19 cellular contexts compared by ENCODE assay signal in the genomic region with DNA sequence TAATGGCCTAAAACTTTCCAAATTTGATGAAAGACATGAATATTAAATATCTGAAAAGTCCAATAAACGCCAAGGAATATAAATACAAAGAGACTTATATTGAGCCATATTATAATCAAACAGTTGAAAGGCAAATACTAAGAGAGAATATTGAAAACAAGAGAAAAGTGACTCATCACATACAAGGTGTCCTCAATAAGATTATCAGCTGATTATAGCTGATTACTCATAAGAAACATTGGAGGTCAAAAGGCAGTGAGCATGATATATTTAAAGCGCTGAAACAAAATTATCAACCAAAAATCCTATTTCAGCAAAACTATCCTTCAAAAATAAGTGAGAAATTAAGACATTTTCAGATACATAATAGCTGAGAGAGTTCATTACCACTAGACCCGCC. TPM values are rescaled to one million over a fixed set of nuclear protein-coding genes. Genes with fewer than 3 reads are reported as not detected.
DNase-seq lines count a peak whose midpoint lies in the region; ATAC-seq, FAIRE-seq and TF ChIP-seq lines count a peak whose summit lies in the region.
"Had no signal": no experiment of that assay in that cellular context is flagged by ENCODE, and none has a peak within 500 bp of the region (broad histone marks: within the 10 kb centered on the region; RNA-seq: fewer than 3 reads in every experiment).

No MANE protein-coding gene starts in this region.

- no peaks in the 10 kb centered on the region for H3K9me3 ChIP-seq in mammary epithelial cell (replicated peaks; ENCODE audit: insufficient read depth, low read length)
- H3K9me3 ChIP-seq in K562 (replicated peaks; ENCODE audit: control insufficient read depth, insufficient read depth, low read depth, low read length) = no peaks in the 10 kb centered on the region; the same call in 1 of the 2 replicates
- no peaks in the 10 kb centered on the region for H3K9me3 ChIP-seq in small intestine (ENCODE audit: control insufficient read depth, low read depth)
- H3K9me3 ChIP-seq in transverse colon = no peaks in the 10 kb centered on the region
- H3K9me3 ChIP-seq: BLaER1 treated with 17β-estradiol and CSF1 and Interleukin-3, amounts not matched to agents 10 nM and 100 nM had no signal

- H3K4me3 ChIP-seq in mammary epithelial cell (replicated peaks in 1 of 3; ENCODE audit: insufficient read depth in 1 of 3, low read depth in 2 of 3, low read length in 3 of 3) (no peak overlapping the region), K562 (no peak overlapping the region), small intestine (ENCODE audit: low read depth in 1 of 2, low read length in 2 of 2) (no peak overlapping the region), transverse colon (no peak overlapping the region)
- H3K4me3 ChIP-seq: BLaER1 treated with 17β-estradiol and CSF1 and Interleukin-3, amounts not matched to agents 10 nM and 100 nM had no signal

- H3K27ac ChIP-seq in mammary epithelial cell (ENCODE audit: insufficient read depth, low read depth, low read length) = no peak overlapping the region
- H3K27ac ChIP-seq in K562 (ENCODE audit: extremely low read depth, low read depth, low read length) = no peak overlapping the region
- no peak overlapping the region for H3K27ac ChIP-seq in small intestine (ENCODE audit: low read depth in 1 of 2, low read length in 1 of 2)
- H3K27ac ChIP-seq in transverse colon = no peak overlapping the region
- H3K27ac ChIP-seq: BLaER1 treated with 17β-estradiol and CSF1 and Interleukin-3, amounts not matched to agents 10 nM and 100 nM had no signal

- WGBS in mammary epithelial cell (ENCODE audit: low coverage, missing lambda C conversion rate) = 86% methylated on average over 3 of the region's 3 CpGs
- WGBS in K562 (ENCODE audit: insufficient coverage, low coverage, missing lambda C conversion rate) = 25% methylated on average over 3 of the region's 3 CpGs
- 74 to 84% (median 78%) methylated on average over 3 of the region's 3 CpGs for WGBS in small intestine, 3 donors
- WGBS in transverse colon (ENCODE audit: low coverage in 1 of 2), 2 donors = 79 to 85% methylated on average over 3 of the region's 3 CpGs

- TF ChIP-seq POLR2A in K562 (conservative IDR thresholded peaks at IDR 0.05) = no peak
- no peak for TF ChIP-seq POLR2A in transverse colon (IDR thresholded peaks at IDR 0.05)

- ATAC-seq in K562 (no peak), HG03354 (IDR thresholded peaks at IDR 0.05; ENCODE audit: poor library complexity, severe bottlenecking, unreplicated experiment) (no peak)
- no peak for ATAC-seq in stimulated activated naive CD8-positive, alpha-beta T cell treated with anti-CD3 and anti-CD28 coated beads, Interleukin-15, amount 100 ng/mL, for 72 hours
- ATAC-seq: CD8-positive, alpha-beta T cell had no signal

- no peaks in the 10 kb centered on the region for H3K27me3 Mint-ChIP-seq in MCF 10A (ENCODE audit: insufficient read depth, unreplicated experiment)
- peaks cover 17% of the 10 kb centered on the region for H3K27me3 Mint-ChIP-seq in stimulated activated naive CD8-positive, alpha-beta T cell treated with anti-CD3 and anti-CD28 coated beads, Interleukin-15, amount 100 ng/mL, for 72 hours

- peak; percentile 17 for DNase-seq in mammary epithelial cell
- DNase-seq in MCF 10A (ENCODE audit: unreplicated experiment) = no peak
- peak in 1 of 4 experiments; percentile 11 for DNase-seq in K562 (ENCODE audit: extremely low read depth in 1 of 4, low spot score in 3 of 4)
- peak; percentile 57 for DNase-seq in small intestine
- DNase-seq in stimulated activated naive CD8-positive, alpha-beta T cell treated with anti-CD3 and anti-CD28 coated beads, Interleukin-15, amount 100 ng/mL, for 72 hours = no peak
- no peak for DNase-seq in transverse colon
- DNase-seq: 8988T; Calu3; CD8-positive, alpha-beta T cell; DND-41; EL; H9 had no signal

- intact Hi-C loops in mammary epithelial cell (cut with micrococcal nuclease) (no loop called here), MCF 10A (cut with micrococcal nuclease) (loop anchor here (10.0 kb wide), 1 partner anchor 54 kb away; a partner anchor contains a TSS), K562 (cut with micrococcal nuclease) (no loop called here), transverse colon (cut with DNase I; ENCODE audit: low total_unique reads) (no loop called here)

- no peaks in the 10 kb centered on the region for H3K79me2 ChIP-seq in mammary epithelial cell (ENCODE audit: insufficient read depth, low read length)
- no peaks in the 10 kb centered on the region for H3K79me2 ChIP-seq in K562 (ENCODE audit: control insufficient read depth, insufficient read depth, low read length)

- CTCF ChIA-PET in mammary epithelial cell (lab: Charles Lee; ENCODE audit: low non-redundant PET) = no interaction called here
- CTCF ChIA-PET in MCF 10A (lab: Yijun Ruan, JAX) = interaction anchor here (0.6 to 1.2 kb wide), 5 partner anchors 9 to 308 kb away, joined by 3 to 6 read pairs (median 3); no protein-coding TSS in a partner anchor
- CTCF ChIA-PET in K562 (lab: Yijun Ruan, JAX; ENCODE audit: low intra/inter-chr PET ratio) = no interaction called here

- H2AFZ ChIP-seq in mammary epithelial cell (ENCODE audit: low read depth, low read length) (no peak overlapping the region), K562 (ENCODE audit: low read depth, low read length) (no peak overlapping the region)

- H3K9ac ChIP-seq in mammary epithelial cell (ENCODE audit: insufficient read depth, low read length) (no peak overlapping the region), K562 (ENCODE audit: insufficient read depth in 1 of 2, low read depth in 2 of 2, low read length in 2 of 2) (no peak overlapping the region)
- H3K9ac ChIP-seq: BLaER1 treated with 17β-estradiol and CSF1 and Interleukin-3, amounts not matched to agents 10 nM and 100 nM had no signal

- no peaks in the 10 kb centered on the region for H3K36me3 ChIP-seq in mammary epithelial cell (ENCODE audit: insufficient read depth, low read length)
- no peaks in the 10 kb centered on the region for H3K36me3 ChIP-seq in K562 (ENCODE audit: control insufficient read depth, insufficient read depth, low read length)
- H3K36me3 ChIP-seq in small intestine (ENCODE audit: control insufficient read depth in 2 of 2, insufficient read depth in 2 of 2, low read length in 2 of 2) = no peaks in the 10 kb centered on the region
- no peaks in the 10 kb centered on the region for H3K36me3 ChIP-seq in transverse colon
- H3K36me3 ChIP-seq: BLaER1 treated with 17β-estradiol and CSF1 and Interleukin-3, amounts not matched to agents 10 nM and 100 nM had no signal

- BruUV-seq in mammary epithelial cell (replicated peaks; lab: Mats Ljungman, UMichigan) (no TSS peak), MCF 10A (replicated peaks; lab: Mats Ljungman, UMichigan) (no TSS peak), K562 (replicated peaks; lab: Mats Ljungman, UMichigan) (no TSS peak)

- H3K9me1 ChIP-seq in K562 (ENCODE audit: control insufficient read depth, insufficient read depth, low read length) = no peaks in the 10 kb centered on the region

- TF ChIP-seq CTCF in mammary epithelial cell (conservative IDR thresholded peaks at IDR 0.05 in 1 of 2, IDR thresholded peaks at IDR 0.05 in 1 of 2; ENCODE audit: extremely low read depth in 1 of 2, insufficient read depth in 1 of 2, low read depth in 1 of 2, low read length in 2 of 2) = no peak
- TF ChIP-seq CTCF in MCF 10A (IDR thresholded peaks at IDR 0.05; ENCODE audit: unreplicated experiment) = no peak
- TF ChIP-seq CTCF in K562 (IDR thresholded peaks at IDR 0.05 in 2 of 3, conservative IDR thresholded peaks at IDR 0.05 in 1 of 3; ENCODE audit: insufficient read depth in 2 of 3, low read depth in 1 of 3, low read length in 3 of 3) = no peak
- no peak for TF ChIP-seq CTCF in transverse colon (IDR thresholded peaks at IDR 0.05)

- no peaks in the 10 kb centered on the region for H3K36me3 Mint-ChIP-seq in MCF 10A (ENCODE audit: insufficient read depth, unreplicated experiment)
- H3K36me3 Mint-ChIP-seq: CD8-positive, alpha-beta T cell had no signal

- no peak overlapping the region for H3K4me2 ChIP-seq in mammary epithelial cell (ENCODE audit: insufficient read depth, low read depth, low read length)
- H3K4me2 ChIP-seq in K562 (ENCODE audit: insufficient read depth, low read length) = no peak overlapping the region
- H3K4me2 ChIP-seq: BLaER1 treated with 17β-estradiol and CSF1 and Interleukin-3, amounts not matched to agents 10 nM and 100 nM had no signal

- no peaks in the 10 kb centered on the region for H3K9me3 Mint-ChIP-seq in MCF 10A (ENCODE audit: unreplicated experiment)
- H3K9me3 Mint-ChIP-seq in stimulated activated naive CD8-positive, alpha-beta T cell treated with anti-CD3 and anti-CD28 coated beads, Interleukin-15, amount 100 ng/mL, for 72 hours = no peaks in the 10 kb centered on the region
- H3K9me3 Mint-ChIP-seq: CD8-positive, alpha-beta T cell; H9 had no signal

- peaks cover 16% of the 10 kb centered on the region for H3K4me1 Mint-ChIP-seq in MCF 10A (ENCODE audit: insufficient read depth, unreplicated experiment)
- peaks cover 6% of the 10 kb centered on the region for H3K4me1 Mint-ChIP-seq in stimulated activated naive CD8-positive, alpha-beta T cell treated with anti-CD3 and anti-CD28 coated beads, Interleukin-15, amount 100 ng/mL, for 72 hours
- H3K4me1 Mint-ChIP-seq: B cell had no signal

- H3K4me1 ChIP-seq in mammary epithelial cell (ENCODE audit: insufficient read depth, low read length) = peaks cover 10% of the 10 kb centered on the region
- peaks cover 9 to 11% of the 10 kb centered on the region in 2 experiments; a peak in 4 of 5 replicates for H3K4me1 ChIP-seq in K562 (replicated peaks in 1 of 2; ENCODE audit: control insufficient read depth in 2 of 2, insufficient read depth in 2 of 2, low read length in 2 of 2)
- H3K4me1 ChIP-seq in small intestine (ENCODE audit: control insufficient read depth in 2 of 2, insufficient read depth in 1 of 2, low read depth in 1 of 2, low read length in 1 of 2) = peaks cover 0 to 2% of the 10 kb centered on the region in 2 donors
- H3K4me1 ChIP-seq in transverse colon = no peaks in the 10 kb centered on the region

- TF ChIP-seq EP300 in K562 (IDR thresholded peaks at IDR 0.05; ENCODE audit: low read length) = no peak
- TF ChIP-seq EP300 in transverse colon (IDR thresholded peaks at IDR 0.05; ENCODE audit: low read depth) = no peak

- H3K27ac Mint-ChIP-seq in MCF 10A (ENCODE audit: low read depth, unreplicated experiment) = no peak overlapping the region
- H3K27ac Mint-ChIP-seq in stimulated activated naive CD8-positive, alpha-beta T cell treated with anti-CD3 and anti-CD28 coated beads, Interleukin-15, amount 100 ng/mL, for 72 hours = no peak overlapping the region
- H3K27ac Mint-ChIP-seq: B cell; CD8-positive, alpha-beta T cell; H9 had no signal

- dilution Hi-C loops in mammary epithelial cell (cut with HindIII; ENCODE audit: low sequenced_read_pairs) = no loop called here

- no peak for FAIRE-seq in K562 (lab: Jason Lieb, UNC)
- FAIRE-seq in small intestine (lab: Jason Lieb, UNC) = peak; percentile 15
- FAIRE-seq: G401.6, GM12891, GM19239, H1 had no signal

- no peaks in the 10 kb centered on the region for H4K20me1 ChIP-seq in mammary epithelial cell (ENCODE audit: insufficient read depth, low read length)
- H4K20me1 ChIP-seq in K562 (replicated peaks; ENCODE audit: control insufficient read depth, insufficient read depth, low read length) = no peaks in the 10 kb centered on the region
- H4K20me1 ChIP-seq: BLaER1 treated with 17β-estradiol and CSF1 and Interleukin-3, amounts not matched to agents 10 nM and 100 nM had no signal

- no peaks in the 10 kb centered on the region for H3K27me3 ChIP-seq in mammary epithelial cell (ENCODE audit: insufficient read depth, low read length)
- no peaks in the 10 kb centered on the region for H3K27me3 ChIP-seq in K562 (ENCODE audit: control insufficient read depth in 2 of 2, insufficient read depth in 2 of 2, low read length in 2 of 2)
- no peaks in the 10 kb centered on the region for H3K27me3 ChIP-seq in small intestine (ENCODE audit: control insufficient read depth in 2 of 2, insufficient read depth in 2 of 2, low read length in 2 of 2)
- no peaks in the 10 kb centered on the region for H3K27me3 ChIP-seq in transverse colon
- H3K27me3 ChIP-seq: BLaER1 treated with 17β-estradiol and CSF1 and Interleukin-3, amounts not matched to agents 10 nM and 100 nM had no signal

- no peak for TF ChIP-seq RAD21 in K562 (CRISPR knock-in tag; conservative IDR thresholded peaks at IDR 0.05 in 1 of 2, IDR thresholded peaks at IDR 0.05 in 1 of 2)

- POLR2A ChIA-PET in MCF 10A (lab: Yijun Ruan, JAX) = interaction anchor here (0.6 to 2.6 kb wide), 4 partner anchors 17 to 316 kb away, joined by 3 to 6 read pairs (median 4); a partner anchor contains a TSS
- POLR2A ChIA-PET in K562 (lab: Yijun Ruan, JAX) = interaction anchor here (0.5 to 2.1 kb wide), 4 partner anchors 10 to 17 kb away, joined by 3 to 7 read pairs (median 3); no protein-coding TSS in a partner anchor

- in situ Hi-C loops in mammary epithelial cell (cut with MboI; ENCODE audit: low sequenced_read_pairs in 2 of 2) (no loop called here), K562 (cut with MboI) (no loop called here), transverse colon (cut with MboI; ENCODE audit: low pct_ligation_motif_present in 1 of 4, low pct_unique_long_range_greater_than_20kb in 1 of 4, low sequenced_read_pairs in 3 of 4) (no loop called here)

- H3K4me3 Mint-ChIP-seq in MCF 10A (ENCODE audit: unreplicated experiment) = no peak overlapping the region
- no peak overlapping the region for H3K4me3 Mint-ChIP-seq in stimulated activated naive CD8-positive, alpha-beta T cell treated with anti-CD3 and anti-CD28 coated beads, Interleukin-15, amount 100 ng/mL, for 72 hours
- H3K4me3 Mint-ChIP-seq: B cell; CD8-positive, alpha-beta T cell; H9 had no signal

RNA-seq across cellular contexts. Expression of a gene that starts 7.8 kb away (rescaled TPM):
- not detected for total RNA-seq in mammary epithelial cell
- not detected for polyA plus RNA-seq in mammary epithelial cell
- polyA minus RNA-seq in mammary epithelial cell = not detected
- total RNA-seq in MCF 10A (2022) = 0.07 TPM in 1 of 2 replicates, not detected in the other
- total RNA-seq in K562 (2011; cell fraction: chromatin; rRNA removed; ENCODE audit: low replicate concordance) = 0.26 and 0.81 TPM in 2 replicates
- 0.33 and 0.39 TPM in 2 replicates for total RNA-seq in K562 (2011; cell fraction: nucleolus; rRNA removed)
- 0.15 and 0.37 TPM in 2 replicates for total RNA-seq in K562 (2011; cell fraction: nucleoplasm; rRNA removed)
- 0.18 TPM in 1 of 2 replicates, not detected in the other for total RNA-seq in K562 (2014; rRNA removed)
- not detected in 2 replicates for total RNA-seq in K562 (2014; rRNA removed; fragmentation: Illumina TruSeq; extraction: Trizol)
- not detected in 2 replicates for total RNA-seq in K562 (2015; rRNA removed; fragmentation: Illumina TruSeq; extraction: Trizol)
- 0.02 and 0.07 TPM in 2 replicates for total RNA-seq in K562 (2021)
- 0.08 and 0.14 TPM in 2 replicates for polyA plus RNA-seq in K562 (2011; rRNA removed)
- polyA plus RNA-seq in K562 (2011; cell fraction: cytosol; rRNA removed) = 0.10 and 0.18 TPM in 2 replicates
- 0.74 and 1.1 TPM in 2 replicates for polyA plus RNA-seq in K562 (2011; cell fraction: nucleus; rRNA removed)
- polyA plus RNA-seq in K562 (2012) = 0.08 and 0.11 TPM in 2 replicates
- polyA plus RNA-seq in K562 (2014; fragmentation: Illumina TruSeq; extraction: Trizol) = 0.01 and 0.06 TPM in 2 replicates
- not detected for polyA plus RNA-seq in K562 (2014; fragmentation: Nextera tagmentation; extraction: Ambion mirVana)
- polyA plus RNA-seq in K562 (2014; rRNA removed) = 0.07 TPM in 1 of 2 replicates, not detected in the other
- polyA minus RNA-seq in K562 (2011; rRNA and poly(A)+ RNA removed) = 0.06 and 0.11 TPM in 2 replicates
- polyA minus RNA-seq in K562 (2011; cell fraction: cytosol; rRNA and poly(A)+ RNA removed) = not detected in 2 replicates
- 0.13 and 0.44 TPM in 2 replicates for polyA minus RNA-seq in K562 (2011; cell fraction: nucleus; rRNA and poly(A)+ RNA removed)
- 100 to 1,000 TPM in 1 of 3 donors, 10 to 100 TPM in 2; 39.9 to 108 (median 42.7) TPM for polyA plus RNA-seq in small intestine
- total RNA-seq in transverse colon = under 1 TPM in 1 of 4 donors, not detected in 3; 0.48 TPM
- total RNA-seq: B cell had no signal

RNA-seq across cellular contexts. Expression of a gene that starts 24.8 kb away (rescaled TPM):
- total RNA-seq in mammary epithelial cell (10 to 100 TPM; 51.3 to 85.8 TPM), MCF 10A (2022) (104 and 105 TPM in 2 replicates), K562 (2014; rRNA removed) (102 and 133 TPM in 2 replicates), K562 (2014; rRNA removed; fragmentation: Illumina TruSeq; extraction: Trizol) (91.2 and 103 TPM in 2 replicates), K562 (2015; rRNA removed; fragmentation: Illumina TruSeq; extraction: Trizol) (89.1 and 90.8 TPM in 2 replicates), K562 (2021) (145 and 155 TPM in 2 replicates), transverse colon (100 to 1,000 TPM in 1 of 4 donors, 10 to 100 TPM in 3; 41.1 to 202 (median 42.3) TPM)
- polyA plus RNA-seq in mammary epithelial cell (78.1 TPM), K562 (2011; rRNA removed) (110 and 120 TPM in 2 replicates), K562 (2014; fragmentation: Illumina TruSeq; extraction: Trizol) (114 and 133 TPM in 2 replicates), K562 (2014; fragmentation: Nextera tagmentation; extraction: Ambion mirVana) (10 to 100 TPM; 33.0 to 45.2 TPM), K562 (2014; rRNA removed) (96.7 and 109 TPM in 2 replicates), small intestine (100 to 1,000 TPM in 2 of 3 donors, 10 to 100 TPM in 1; 62.2 to 359 (median 336) TPM)
- 87.3 TPM for polyA minus RNA-seq in mammary epithelial cell
- 104 and 320 TPM in 2 replicates for total RNA-seq in K562 (2011; cell fraction: chromatin; rRNA removed; ENCODE audit: low replicate concordance)
- total RNA-seq in K562 (2011; cell fraction: nucleolus; rRNA removed) = 229 and 246 TPM in 2 replicates
- total RNA-seq in K562 (2011; cell fraction: nucleoplasm; rRNA removed) = 121 and 141 TPM in 2 replicates
- polyA plus RNA-seq in K562 (2011; cell fraction: cytosol; rRNA removed) = 100 and 136 TPM in 2 replicates
- 265 and 309 TPM in 2 replicates for polyA plus RNA-seq in K562 (2011; cell fraction: nucleus; rRNA removed)
- polyA plus RNA-seq in K562 (2012) = 122 and 135 TPM in 2 replicates
- 74.9 and 101 TPM in 2 replicates for polyA minus RNA-seq in K562 (2011; rRNA and poly(A)+ RNA removed)
- polyA minus RNA-seq in K562 (2011; cell fraction: cytosol; rRNA and poly(A)+ RNA removed) = 38.9 and 72.1 TPM in 2 replicates
- 84.7 and 97.7 TPM in 2 replicates for polyA minus RNA-seq in K562 (2011; cell fraction: nucleus; rRNA and poly(A)+ RNA removed)

RNA-seq across cellular contexts. Expression of a gene that starts 33.1 kb away (rescaled TPM):
- 10 to 100 TPM; 48.2 to 87.9 TPM for total RNA-seq in mammary epithelial cell
- polyA plus RNA-seq in mammary epithelial cell = 61.8 TPM
- polyA minus RNA-seq in mammary epithelial cell = 37.2 TPM
- total RNA-seq in MCF 10A (2022) = 49.7 and 58.0 TPM in 2 replicates
- 87.6 and 130 TPM in 2 replicates for total RNA-seq in K562 (2011; cell fraction: chromatin; rRNA removed; ENCODE audit: low replicate concordance)
- 122 and 140 TPM in 2 replicates for total RNA-seq in K562 (2011; cell fraction: nucleolus; rRNA removed)
- 150 and 206 TPM in 2 replicates for total RNA-seq in K562 (2011; cell fraction: nucleoplasm; rRNA removed)
- 40.0 and 53.8 TPM in 2 replicates for total RNA-seq in K562 (2014; rRNA removed)
- total RNA-seq in K562 (2014; rRNA removed; fragmentation: Illumina TruSeq; extraction: Trizol) = 40.6 and 42.1 TPM in 2 replicates
- 43.8 and 44.3 TPM in 2 replicates for total RNA-seq in K562 (2015; rRNA removed; fragmentation: Illumina TruSeq; extraction: Trizol)
- total RNA-seq in K562 (2021) = 44.5 and 44.6 TPM in 2 replicates
- 64.0 and 75.5 TPM in 2 replicates for polyA plus RNA-seq in K562 (2011; rRNA removed)
- polyA plus RNA-seq in K562 (2011; cell fraction: cytosol; rRNA removed) = 83.9 and 104 TPM in 2 replicates
- polyA plus RNA-seq in K562 (2011; cell fraction: nucleus; rRNA removed) = 84.1 and 90.2 TPM in 2 replicates
- 39.4 and 67.4 TPM in 2 replicates for polyA plus RNA-seq in K562 (2012)
- 40.5 and 44.2 TPM in 2 replicates for polyA plus RNA-seq in K562 (2014; fragmentation: Illumina TruSeq; extraction: Trizol)
- polyA plus RNA-seq in K562 (2014; fragmentation: Nextera tagmentation; extraction: Ambion mirVana) = 10 to 100 TPM; 20.3 to 23.1 TPM
- polyA plus RNA-seq in K562 (2014; rRNA removed) = 55.3 and 56.4 TPM in 2 replicates
- polyA minus RNA-seq in K562 (2011; rRNA and poly(A)+ RNA removed) = 49.9 and 50.1 TPM in 2 replicates
- polyA minus RNA-seq in K562 (2011; cell fraction: cytosol; rRNA and poly(A)+ RNA removed) = 32.8 and 44.1 TPM in 2 replicates
- polyA minus RNA-seq in K562 (2011; cell fraction: nucleus; rRNA and poly(A)+ RNA removed) = 32.0 and 44.2 TPM in 2 replicates
- polyA plus RNA-seq in small intestine = 10 to 100 TPM; 64.8 to 83.9 (median 76.2) TPM
- 100 to 1,000 TPM; 226 to 303 (median 254) TPM for total RNA-seq in transverse colon

RNA-seq across cellular contexts. Expression of a gene that starts 57.5 kb away (rescaled TPM):
- total RNA-seq in mammary epithelial cell (10 to 100 TPM; 82.4 to 96.9 TPM), MCF 10A (2022) (75.1 and 91.1 TPM in 2 replicates), K562 (2014; rRNA removed) (38.6 and 50.0 TPM in 2 replicates), K562 (2014; rRNA removed; fragmentation: Illumina TruSeq; extraction: Trizol) (20.5 and 21.8 TPM in 2 replicates), K562 (2015; rRNA removed; fragmentation: Illumina TruSeq; extraction: Trizol) (19.4 and 20.2 TPM in 2 replicates), K562 (2021) (80.3 and 86.6 TPM in 2 replicates), transverse colon (100 to 1,000 TPM in 3 of 4 donors, 10 to 100 TPM in 1; 74.0 to 160 (median 143) TPM)
- polyA plus RNA-seq in mammary epithelial cell (81.2 TPM), K562 (2011; rRNA removed) (23.5 and 44.6 TPM in 2 replicates), K562 (2014; fragmentation: Illumina TruSeq; extraction: Trizol) (58.8 and 59.1 TPM in 2 replicates), K562 (2014; fragmentation: Nextera tagmentation; extraction: Ambion mirVana) (1 to 10 TPM; 3.1 to 6.3 TPM), K562 (2014; rRNA removed) (31.4 and 31.6 TPM in 2 replicates), small intestine (100 to 1,000 TPM in 2 of 3 donors, 10 to 100 TPM in 1; 66.8 to 136 (median 124) TPM)
- polyA minus RNA-seq in mammary epithelial cell = 222 TPM
- 67.1 and 99.5 TPM in 2 replicates for total RNA-seq in K562 (2011; cell fraction: chromatin; rRNA removed; ENCODE audit: low replicate concordance)
- 61.5 and 70.1 TPM in 2 replicates for total RNA-seq in K562 (2011; cell fraction: nucleolus; rRNA removed)
- 49.3 and 64.3 TPM in 2 replicates for total RNA-seq in K562 (2011; cell fraction: nucleoplasm; rRNA removed)
- 44.3 and 54.2 TPM in 2 replicates for polyA plus RNA-seq in K562 (2011; cell fraction: cytosol; rRNA removed)
- 59.0 and 70.4 TPM in 2 replicates for polyA plus RNA-seq in K562 (2011; cell fraction: nucleus; rRNA removed)
- 55.7 and 67.9 TPM in 2 replicates for polyA plus RNA-seq in K562 (2012)
- polyA minus RNA-seq in K562 (2011; rRNA and poly(A)+ RNA removed) = 66.0 and 68.6 TPM in 2 replicates
- 52.4 and 53.8 TPM in 2 replicates for polyA minus RNA-seq in K562 (2011; cell fraction: cytosol; rRNA and poly(A)+ RNA removed)
- 25.8 and 36.1 TPM in 2 replicates for polyA minus RNA-seq in K562 (2011; cell fraction: nucleus; rRNA and poly(A)+ RNA removed)

RNA-seq across cellular contexts. Expression of a gene that starts 58.4 kb away (rescaled TPM):
- total RNA-seq in mammary epithelial cell (100 to 1,000 TPM in 1 of 2 donors, 10 to 100 TPM in 1; 77.2 to 122 TPM), MCF 10A (2022) (85.5 and 87.7 TPM in 2 replicates), K562 (2014; rRNA removed) (38.9 and 44.2 TPM in 2 replicates), K562 (2014; rRNA removed; fragmentation: Illumina TruSeq; extraction: Trizol) (34.1 and 34.5 TPM in 2 replicates), K562 (2015; rRNA removed; fragmentation: Illumina TruSeq; extraction: Trizol) (32.2 and 36.5 TPM in 2 replicates), K562 (2021) (64.2 and 67.5 TPM in 2 replicates), transverse colon (10 to 100 TPM; 31.9 to 76.7 (median 38.6) TPM)
- polyA plus RNA-seq in mammary epithelial cell (48.3 TPM), K562 (2011; rRNA removed) (44.1 and 48.8 TPM in 2 replicates), K562 (2014; fragmentation: Illumina TruSeq; extraction: Trizol) (36.6 and 42.6 TPM in 2 replicates), K562 (2014; fragmentation: Nextera tagmentation; extraction: Ambion mirVana) (10 to 100 TPM; 24.8 to 51.1 TPM), K562 (2014; rRNA removed) (33.2 and 37.9 TPM in 2 replicates), small intestine (10 to 100 TPM; 13.4 to 35.5 (median 15.7) TPM)
- polyA minus RNA-seq in mammary epithelial cell = 154 TPM
- 63.6 and 73.8 TPM in 2 replicates for total RNA-seq in K562 (2011; cell fraction: chromatin; rRNA removed; ENCODE audit: low replicate concordance)
- total RNA-seq in K562 (2011; cell fraction: nucleolus; rRNA removed) = 37.4 and 47.0 TPM in 2 replicates
- total RNA-seq in K562 (2011; cell fraction: nucleoplasm; rRNA removed) = 50.4 and 63.1 TPM in 2 replicates
- 31.6 and 43.3 TPM in 2 replicates for polyA plus RNA-seq in K562 (2011; cell fraction: cytosol; rRNA removed)
- 40.4 and 53.9 TPM in 2 replicates for polyA plus RNA-seq in K562 (2011; cell fraction: nucleus; rRNA removed)
- polyA plus RNA-seq in K562 (2012) = 43.7 and 44.4 TPM in 2 replicates
- polyA minus RNA-seq in K562 (2011; rRNA and poly(A)+ RNA removed) = 87.8 and 95.8 TPM in 2 replicates
- 34.4 and 44.3 TPM in 2 replicates for polyA minus RNA-seq in K562 (2011; cell fraction: cytosol; rRNA and poly(A)+ RNA removed)
- polyA minus RNA-seq in K562 (2011; cell fraction: nucleus; rRNA and poly(A)+ RNA removed) = 27.1 and 34.5 TPM in 2 replicates

Comparison
In these comparisons a context has a peak if more than half of its experiments do, and no peak if none do; other contexts are left out.
1. DNase-seq: peak in mammary epithelial cell (single experiment) and small intestine (single experiment); none in MCF 10A (single experiment), stimulated activated naive CD8-positive, alpha-beta T cell treated with anti-CD3 and anti-CD28 coated beads, Interleukin-15, amount 100 ng/mL, for 72 hours (0 of 2) and transverse colon (single experiment).